ENCODE assay signal across 24 cellular contexts in genomic region chr17:67610061-67610460, GRCh38.
DNase-seq lines count a peak whose midpoint lies in the region; ATAC-seq and TF ChIP-seq lines count a peak whose summit lies in the region.
"Had no signal": no experiment of that assay in that cellular context is flagged by ENCODE, and none has a peak within 500 bp of the region (broad histone marks: within the 10 kb centered on the region; RNA-seq: fewer than 3 reads in every experiment).

No MANE protein-coding gene starts in this region.

- no peaks in the 10 kb centered on the region for H3K27me3 ChIP-seq in CD4-positive, alpha-beta T cell (ENCODE audit: control insufficient read depth, insufficient read depth, low read length)
- H3K27me3 ChIP-seq: BLaER1 treated with 17β-estradiol and CSF1 and Interleukin-3, amounts not matched to agents 10 nM and 100 nM had no signal

- H3K27ac Mint-ChIP-seq in activated naive CD8-positive, alpha-beta T cell treated with anti-CD3 and anti-CD28 coated beads, Interleukin-2, amount 10 ng/mL, durations not matched to agents 7 days and 5 days = peak overlapping the region; percentile 38
- H3K27ac Mint-ChIP-seq in activated naive CD8-positive, alpha-beta T cell treated with anti-CD3 and anti-CD28 coated beads, Interleukin-2, amount 50 U/mL, for 24 hours = no peak overlapping the region
- H3K27ac Mint-ChIP-seq in T-helper 17 cell = peak overlapping the region; percentile 74
- H3K27ac Mint-ChIP-seq in stimulated activated effector memory CD8-positive, alpha-beta T cell treated with anti-CD3 and anti-CD28 coated beads, Interleukin-12 subunit alpha, Interleukin-12 subunit beta, amount 100 ng/mL, for 72 hours = peak overlapping the region; percentile 64
- no peak overlapping the region for H3K27ac Mint-ChIP-seq in CD4-positive, alpha-beta T cell
- H3K27ac Mint-ChIP-seq: HFFc6 had no signal

- POLR2A ChIA-PET in activated naive CD8-positive, alpha-beta T cell treated with anti-CD3 and anti-CD28 coated beads, Interleukin-2, amount 10 ng/mL, durations not matched to agents 7 days and 5 days (lab: Charles Lee) = no interaction called here
- POLR2A ChIA-PET in CD4-positive, alpha-beta T cell (lab: Charles Lee) = no interaction called here

- no peak overlapping the region for H3K27ac ChIP-seq in CD4-positive, alpha-beta T cell (ENCODE audit: low read depth, low read length)
- H3K27ac ChIP-seq: BLaER1 treated with 17β-estradiol and CSF1 and Interleukin-3, amounts not matched to agents 10 nM and 100 nM; RWPE1 had no signal

- H3K9me3 ChIP-seq in T-helper 17 cell (ENCODE audit: control insufficient read depth, low read length, poor library complexity, severe bottlenecking) = no peaks in the 10 kb centered on the region
- no peaks in the 10 kb centered on the region for H3K9me3 ChIP-seq in CD4-positive, alpha-beta T cell (ENCODE audit: control insufficient read depth, low read length)
- H3K9me3 ChIP-seq: BLaER1 treated with 17β-estradiol and CSF1 and Interleukin-3, amounts not matched to agents 10 nM and 100 nM; MG63 had no signal

- peaks cover 5% of the 10 kb centered on the region for H3K4me1 Mint-ChIP-seq in activated naive CD8-positive, alpha-beta T cell treated with anti-CD3 and anti-CD28 coated beads, Interleukin-2, amount 10 ng/mL, durations not matched to agents 7 days and 5 days
- H3K4me1 Mint-ChIP-seq in activated naive CD8-positive, alpha-beta T cell treated with anti-CD3 and anti-CD28 coated beads, Interleukin-2, amount 50 U/mL, for 24 hours = peaks cover 14% of the 10 kb centered on the region
- H3K4me1 Mint-ChIP-seq in T-helper 17 cell = peaks cover 13% of the 10 kb centered on the region
- H3K4me1 Mint-ChIP-seq in stimulated activated effector memory CD8-positive, alpha-beta T cell treated with anti-CD3 and anti-CD28 coated beads, Interleukin-12 subunit alpha, Interleukin-12 subunit beta, amount 100 ng/mL, for 72 hours = peaks cover 13% of the 10 kb centered on the region
- H3K4me1 Mint-ChIP-seq in CD4-positive, alpha-beta T cell (ENCODE audit: low read depth) = peaks cover 25% of the 10 kb centered on the region

- intact Hi-C loops in CD4-positive, alpha-beta T cell (cut with DNase I, micrococcal nuclease) = no loop called here

- no peaks in the 10 kb centered on the region for H3K27me3 Mint-ChIP-seq in activated naive CD8-positive, alpha-beta T cell treated with anti-CD3 and anti-CD28 coated beads, Interleukin-2, amount 10 ng/mL, durations not matched to agents 7 days and 5 days
- H3K27me3 Mint-ChIP-seq in activated naive CD8-positive, alpha-beta T cell treated with anti-CD3 and anti-CD28 coated beads, Interleukin-2, amount 50 U/mL, for 24 hours = no peaks in the 10 kb centered on the region
- no peaks in the 10 kb centered on the region for H3K27me3 Mint-ChIP-seq in T-helper 17 cell
- no peaks in the 10 kb centered on the region for H3K27me3 Mint-ChIP-seq in CD4-positive, alpha-beta T cell

- TF ChIP-seq CTCF in CD4-positive, alpha-beta T cell (IDR thresholded peaks at IDR 0.05) = no peak

- H3K36me3 Mint-ChIP-seq in activated naive CD8-positive, alpha-beta T cell treated with anti-CD3 and anti-CD28 coated beads, Interleukin-2, amount 10 ng/mL, durations not matched to agents 7 days and 5 days = peaks cover 8% of the 10 kb centered on the region
- peaks cover 5% of the 10 kb centered on the region for H3K36me3 Mint-ChIP-seq in activated naive CD8-positive, alpha-beta T cell treated with anti-CD3 and anti-CD28 coated beads, Interleukin-2, amount 50 U/mL, for 24 hours (ENCODE audit: low read depth)
- peaks cover 5% of the 10 kb centered on the region for H3K36me3 Mint-ChIP-seq in T-helper 17 cell (ENCODE audit: low read depth)
- peaks cover 16% of the 10 kb centered on the region for H3K36me3 Mint-ChIP-seq in stimulated activated effector memory CD8-positive, alpha-beta T cell treated with anti-CD3 and anti-CD28 coated beads, Interleukin-12 subunit alpha, Interleukin-12 subunit beta, amount 100 ng/mL, for 72 hours
- H3K36me3 Mint-ChIP-seq in CD4-positive, alpha-beta T cell (ENCODE audit: low read depth) = peaks cover 21% of the 10 kb centered on the region

- ATAC-seq in activated naive CD8-positive, alpha-beta T cell treated with anti-CD3 and anti-CD28 coated beads, Interleukin-2, amount 10 ng/mL, durations not matched to agents 7 days and 5 days (ENCODE audit: low read depth) = no peak
- ATAC-seq in activated naive CD8-positive, alpha-beta T cell treated with anti-CD3 and anti-CD28 coated beads, Interleukin-2, amount 50 U/mL, for 24 hours = no peak
- ATAC-seq in T-helper 17 cell (no peak), esophagus mucosa (peak; percentile 49)
- ATAC-seq in stimulated activated effector memory CD8-positive, alpha-beta T cell treated with anti-CD3 and anti-CD28 coated beads, Interleukin-12 subunit alpha, Interleukin-12 subunit beta, amount 100 ng/mL, for 72 hours = no peak
- ATAC-seq in CD4-positive, alpha-beta T cell (ENCODE audit: poor library complexity) = no peak
- ATAC-seq: Panc1 had no signal

- no peaks in the 10 kb centered on the region for H3K9me3 Mint-ChIP-seq in activated naive CD8-positive, alpha-beta T cell treated with anti-CD3 and anti-CD28 coated beads, Interleukin-2, amount 10 ng/mL, durations not matched to agents 7 days and 5 days
- no peaks in the 10 kb centered on the region for H3K9me3 Mint-ChIP-seq in activated naive CD8-positive, alpha-beta T cell treated with anti-CD3 and anti-CD28 coated beads, Interleukin-2, amount 50 U/mL, for 24 hours
- no peaks in the 10 kb centered on the region for H3K9me3 Mint-ChIP-seq in stimulated activated effector memory CD8-positive, alpha-beta T cell treated with anti-CD3 and anti-CD28 coated beads, Interleukin-12 subunit alpha, Interleukin-12 subunit beta, amount 100 ng/mL, for 72 hours
- H3K9me3 Mint-ChIP-seq in CD4-positive, alpha-beta T cell = no peaks in the 10 kb centered on the region
- H3K9me3 Mint-ChIP-seq: H9, HFFc6 had no signal

- CTCF ChIA-PET in CD4-positive, alpha-beta T cell (lab: Charles Lee) = no interaction called here

- no peak overlapping the region for H3K4me3 Mint-ChIP-seq in activated naive CD8-positive, alpha-beta T cell treated with anti-CD3 and anti-CD28 coated beads, Interleukin-2, amount 10 ng/mL, durations not matched to agents 7 days and 5 days
- H3K4me3 Mint-ChIP-seq in activated naive CD8-positive, alpha-beta T cell treated with anti-CD3 and anti-CD28 coated beads, Interleukin-2, amount 50 U/mL, for 24 hours = no peak overlapping the region
- no peak overlapping the region for H3K4me3 Mint-ChIP-seq in T-helper 17 cell
- no peak overlapping the region for H3K4me3 Mint-ChIP-seq in stimulated activated effector memory CD8-positive, alpha-beta T cell treated with anti-CD3 and anti-CD28 coated beads, Interleukin-12 subunit alpha, Interleukin-12 subunit beta, amount 100 ng/mL, for 72 hours
- H3K4me3 Mint-ChIP-seq in CD4-positive, alpha-beta T cell = no peak overlapping the region
- H3K4me3 Mint-ChIP-seq: H9, HFFc6 had no signal

- no peak for DNase-seq in activated naive CD8-positive, alpha-beta T cell treated with anti-CD3 and anti-CD28 coated beads, Interleukin-2, amount 10 ng/mL, durations not matched to agents 7 days and 5 days
- no peak for DNase-seq in activated naive CD8-positive, alpha-beta T cell treated with anti-CD3 and anti-CD28 coated beads, Interleukin-2, amount 50 U/mL, for 24 hours
- DNase-seq in T-helper 17 cell = no peak
- DNase-seq in stimulated activated effector memory CD8-positive, alpha-beta T cell treated with anti-CD3 and anti-CD28 coated beads, Interleukin-12 subunit alpha, Interleukin-12 subunit beta, amount 100 ng/mL, for 72 hours (ENCODE audit: low spot score in 2 of 2) = no peak
- DNase-seq in stimulated activated CD4-positive, alpha-beta T cell treated with anti-CD3 and anti-CD28 coated beads, Interleukin-4, amount 100 ng/mL, for 4 hours = no peak
- DNase-seq in activated CD4-positive, CD25-positive, alpha-beta regulatory T cell (lab: John Stamatoyannopoulos, UW) = no peak
- DNase-seq in CD4-positive, alpha-beta T cell = no peak
- DNase-seq: Calu3, DMS79 treated with DMSO at 0.1 percent for 48 hours, GF-D8, H9, HFFc6, IMR-90, KG1, MG63, NCI-H1105 treated with DMSO at 0.1 percent for 48 hours, NCI-H2029, NCI-H2227 treated with DMSO at 0.1 percent for 48 hours, NCI-H526 treated with DMSO at 0.1 percent for 48 hours, SHP77 had no signal

Comparison
In these comparisons a context has a peak if more than half of its experiments do, and no peak if none do; other contexts are left out.
1. H3K27ac Mint-ChIP-seq: peak in activated naive CD8-positive, alpha-beta T cell treated with anti-CD3 and anti-CD28 coated beads, Interleukin-2, amount 10 ng/mL, durations not matched to agents 7 days and 5 days (single experiment), T-helper 17 cell (single experiment) and stimulated activated effector memory CD8-positive, alpha-beta T cell treated with anti-CD3 and anti-CD28 coated beads, Interleukin-12 subunit alpha, Interleukin-12 subunit beta, amount 100 ng/mL, for 72 hours (single experiment); none in activated naive CD8-positive, alpha-beta T cell treated with anti-CD3 and anti-CD28 coated beads, Interleukin-2, amount 50 U/mL, for 24 hours (single experiment) and CD4-positive, alpha-beta T cell (single experiment).